8 cellular contexts compared by ENCODE assay signal in the genomic region with DNA sequence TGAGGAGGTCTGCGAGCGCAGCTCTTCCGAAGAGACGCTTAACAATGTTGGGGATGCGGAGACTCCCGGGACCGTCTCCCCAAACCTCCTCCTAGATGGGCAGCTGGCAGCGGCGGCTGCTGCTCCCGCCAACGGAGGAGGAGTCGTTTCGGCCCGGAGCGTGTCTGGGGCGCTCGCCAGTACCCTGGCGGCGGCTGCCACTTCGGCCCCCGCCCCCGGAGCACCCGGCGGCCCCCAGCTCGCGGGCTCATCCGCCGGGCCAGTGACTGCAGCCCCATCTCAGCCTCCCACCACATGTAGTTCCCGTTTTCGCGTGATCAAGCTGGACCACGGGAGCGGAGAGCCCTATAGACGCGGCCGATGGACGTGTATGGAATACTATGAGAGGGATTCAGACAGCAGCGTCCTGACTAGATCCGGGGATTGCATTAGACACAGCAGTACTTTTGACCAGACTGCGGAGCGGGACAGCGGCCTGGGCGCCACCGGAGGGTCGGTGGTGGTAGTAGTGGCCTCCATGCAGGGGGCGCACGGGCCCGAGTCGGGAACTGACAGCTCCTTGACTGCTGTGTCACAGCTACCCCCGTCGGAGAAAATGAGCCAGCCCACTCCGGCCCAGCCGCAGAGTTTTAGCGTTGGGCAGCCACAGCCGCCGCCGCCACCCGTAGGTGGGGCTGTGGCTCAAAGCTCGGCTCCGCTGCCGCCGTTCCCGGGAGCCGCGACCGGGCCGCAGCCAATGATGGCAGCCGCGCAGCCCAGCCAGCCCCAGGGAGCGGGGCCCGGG. TPM values are rescaled to one million over a fixed set of nuclear protein-coding genes. Genes with fewer than 3 reads are reported as not detected.
DNase-seq lines count a peak whose midpoint lies in the region; ATAC-seq, FAIRE-seq and TF ChIP-seq lines count a peak whose summit lies in the region.

No MANE protein-coding gene starts in this region.

- WGBS in iPS DF 6.9 (ENCODE audit: insufficient coverage, insufficient read length), result no CpG with 5 or more reads among the region's 71 CpGs

- H3K9ac ChIP-seq in ES-I3 (ENCODE audit: low read depth, low read length), result peak overlapping the region; percentile 84

- H3K4me1 Mint-ChIP-seq in T-helper 2 cell treated with Interferon-gamma antibody and Interleukin-4, amounts not matched to agents 5 μg/mL and 100 μg/mL, for 36 hours (ENCODE audit: low read depth), result peaks cover 36% of the 10 kb centered on the region

- in situ Hi-C loops in gastrocnemius medialis (cut with MboI; ENCODE audit: low sequenced_read_pairs in 4 of 4), result loop anchor here in 3 of 4 donors (10.0 kb wide), 1 partner anchor 85 kb away; no protein-coding TSS in a partner anchor

- no peaks in the 10 kb centered on the region for H3K27me3 ChIP-seq in iPS DF 6.9 (ENCODE audit: control insufficient read depth, insufficient read depth, low read length)
- H3K27me3 ChIP-seq in gastrocnemius medialis, result no peaks in the 10 kb centered on the region

- no peaks in the 10 kb centered on the region for H3K9me3 Mint-ChIP-seq in T-helper 2 cell treated with Interferon-gamma antibody and Interleukin-4, amounts not matched to agents 5 μg/mL and 100 μg/mL, for 36 hours

- ATAC-seq in GM21786 (IDR thresholded peaks at IDR 0.05; ENCODE audit: unreplicated experiment), result peak; percentile 31
- ATAC-seq in gastrocnemius medialis, result peak; percentile 34 to 35

- H3K4me1 ChIP-seq in ES-I3 (ENCODE audit: insufficient read depth, low read length) (peaks cover 12% of the 10 kb centered on the region; the same call in 1 of the 2 replicates), iPS DF 6.9 (ENCODE audit: control insufficient read depth, insufficient read depth, low read length) (no peaks in the 10 kb centered on the region), gastrocnemius medialis (peaks cover 28 to 39% of the 10 kb centered on the region in 2 donors)

- H3K27me3 Mint-ChIP-seq in T-helper 2 cell treated with Interferon-gamma antibody and Interleukin-4, amounts not matched to agents 5 μg/mL and 100 μg/mL, for 36 hours (ENCODE audit: low read depth), result peaks cover 5% of the 10 kb centered on the region

- intact Hi-C loops in gastrocnemius medialis (cut with DNase I; ENCODE audit: low total_unique reads), result loop anchor here (1.0 to 10.0 kb wide), 11 partner anchors 38 to 1395 kb away; a partner anchor contains a TSS

- H3K9me3 ChIP-seq in ES-I3 (ENCODE audit: control insufficient read depth, insufficient read depth, low read length) (no peaks in the 10 kb centered on the region), iPS DF 6.9 (ENCODE audit: control insufficient read depth, insufficient read depth, low read length) (no peaks in the 10 kb centered on the region), gastrocnemius medialis (no peaks in the 10 kb centered on the region)

- H3K27ac ChIP-seq in iPS DF 6.9 (ENCODE audit: low read length) (no peak overlapping the region), gastrocnemius medialis (peak overlapping the region; percentile 99 to 100 (median 99))

- H3K4me3 ChIP-seq in iPS DF 6.9 (ENCODE audit: low read length) (peak overlapping the region; percentile 46), gastrocnemius medialis (peak overlapping the region; percentile 78 to 92 (median 85))

- H3K4me3 Mint-ChIP-seq in T-helper 2 cell treated with Interferon-gamma antibody and Interleukin-4, amounts not matched to agents 5 μg/mL and 100 μg/mL, for 36 hours, result peak overlapping the region; percentile 85

- peaks cover 22% of the 10 kb centered on the region for H3K36me3 Mint-ChIP-seq in T-helper 2 cell treated with Interferon-gamma antibody and Interleukin-4, amounts not matched to agents 5 μg/mL and 100 μg/mL, for 36 hours (ENCODE audit: low read depth)

- peak; percentile 4 to 69 (median 62) for TF ChIP-seq CTCF in gastrocnemius medialis (IDR thresholded peaks at IDR 0.05 in 4 of 5, conservative IDR thresholded peaks at IDR 0.05 in 1 of 5)

- H3K36me3 ChIP-seq in ES-I3 (ENCODE audit: insufficient read depth, low read length) (no peaks in the 10 kb centered on the region), iPS DF 6.9 (ENCODE audit: control insufficient read depth, insufficient read depth, low read length) (no peaks in the 10 kb centered on the region), gastrocnemius medialis (no peaks in the 10 kb centered on the region)

- FAIRE-seq in HTR-8/SVneo (lab: Jason Lieb, UNC), result no peak

- TF ChIP-seq POLR2A in gastrocnemius medialis (IDR thresholded peaks at IDR 0.05), result peak; percentile 52 to 59

- peak overlapping the region; percentile 93 for H3K27ac Mint-ChIP-seq in T-helper 2 cell treated with Interferon-gamma antibody and Interleukin-4, amounts not matched to agents 5 μg/mL and 100 μg/mL, for 36 hours

- DNase-seq in LoVo (ENCODE audit: low spot score) (peak; percentile 57), astrocyte of the hippocampus (ENCODE audit: low read depth, low spot score) (peak; percentile 79), iPS DF 6.9 (ENCODE audit: low read depth, low spot score) (no peak), gastrocnemius medialis (peak; percentile 60 to 74), HTR-8/SVneo (ENCODE audit: insufficient read length, low spot score) (no peak)
- DNase-seq in T-helper 2 cell treated with Interferon-gamma antibody and Interleukin-4, amounts not matched to agents 5 μg/mL and 100 μg/mL, for 36 hours (ENCODE audit: low spot score), result peak; percentile 79

RNA-seq across cellular contexts. Expression of a gene that starts 1.6 kb away (rescaled TPM):
- total RNA-seq in gastrocnemius medialis, result 10 to 100 TPM; 12.9 to 16.1 (median 14.0) TPM

Comparison
In these comparisons a context has a peak if more than half of its experiments do, and no peak if none do; other contexts are left out.
1. DNase-seq: peak in LoVo (single experiment), T-helper 2 cell treated with Interferon-gamma antibody and Interleukin-4, amounts not matched to agents 5 μg/mL and 100 μg/mL, for 36 hours (single experiment), astrocyte of the hippocampus (single experiment) and gastrocnemius medialis (2 of 2); none in iPS DF 6.9 (single experiment) and HTR-8/SVneo (single experiment).